ENCODE assay signal across 18 cellular contexts in genomic region chr9:111934747-111935146, GRCh38. TPM values are rescaled to one million over a fixed set of nuclear protein-coding genes. Genes with fewer than 3 reads are reported as not detected.
DNase-seq lines count a peak whose midpoint lies in the region; ATAC-seq, FAIRE-seq and TF ChIP-seq lines count a peak whose summit lies in the region.
"Had no signal": no experiment of that assay in that cellular context is flagged by ENCODE, and none has a peak within 500 bp of the region (broad histone marks: within the 10 kb centered on the region; RNA-seq: fewer than 3 reads in every experiment).

No MANE protein-coding gene starts in this region.

- TF ChIP-seq EP300 in HepG2 (IDR thresholded peaks at IDR 0.05; ENCODE audit: low read depth in 2 of 2, low read length in 2 of 2), result no peak
- TF ChIP-seq EP300 in HepG2 (CRISPR knock-in tag; IDR thresholded peaks at IDR 0.05; ENCODE audit: borderline replicate concordance), result no peak

- H4K8ac ChIP-seq in IMR-90 (ENCODE audit: low read depth in 2 of 2, low read length in 2 of 2), result peak overlapping the region in 1 of 2 experiments; percentile 20; a peak in 1 of 4 replicates

- H3K9me3 Mint-ChIP-seq in Calu3 (ENCODE audit: low read depth, unreplicated experiment), result no peaks in the 10 kb centered on the region

- peaks cover 49% of the 10 kb centered on the region for H3K36me3 ChIP-seq in IMR-90 (ENCODE audit: control insufficient read depth, insufficient read depth, low read length)
- H3K36me3 ChIP-seq in HepG2 (replicated peaks in 1 of 2; ENCODE audit: control insufficient read depth in 1 of 2, insufficient read depth in 2 of 2, low read length in 2 of 2), result peaks cover 2 to 20% of the 10 kb centered on the region in 2 experiments; a peak in 4 of 5 replicates
- peaks cover 82% of the 10 kb centered on the region for H3K36me3 ChIP-seq in osteoblast (ENCODE audit: insufficient read depth, low read length)

- no peak overlapping the region for H3K18ac ChIP-seq in IMR-90 (ENCODE audit: low read depth, low read length)

- H3K9me1 ChIP-seq in IMR-90 (ENCODE audit: insufficient read depth, low read length), result peaks cover 16% of the 10 kb centered on the region

- TF ChIP-seq RAD21 in IMR-90 (IDR thresholded peaks at IDR 0.05; ENCODE audit: low read length), result no peak
- TF ChIP-seq RAD21 in HepG2 (CRISPR knock-in tag; IDR thresholded peaks at IDR 0.05), result no peak

- H4K91ac ChIP-seq in IMR-90 (ENCODE audit: insufficient read depth, low read depth, low read length), result no peak overlapping the region

- peak overlapping the region; percentile 77 for H2BK5ac ChIP-seq in IMR-90 (ENCODE audit: low read depth, low read length, poor library complexity, severe bottlenecking)

- DNase-seq in Calu3 (no peak), IMR-90 (no peak), HepG2 (ENCODE audit: low spot score) (no peak), osteoblast (ENCODE audit: insufficient read length, low spot score, missing footprints) (no peak), AG20443 (ENCODE audit: low spot score) (no peak)
- no peak for DNase-seq in stimulated activated CD8-positive, alpha-beta memory T cell treated with anti-CD3 and anti-CD28 coated beads, Interleukin-4, amount 100 ng/mL, for 48 hours
- DNase-seq: BE2C; CD4-positive, CD25-positive, alpha-beta regulatory T cell; GF-D8; NCI-H1417 treated with DMSO at 0.1 percent for 48 hours; NCI-H187 treated with DMSO at 0.1 percent for 48 hours; NCI-H526; PC-3; SIG-M5 had no signal

- BruUV-seq in Calu3 (replicated peaks; lab: Mats Ljungman, UMichigan) (TSS peak; percentile 6), IMR-90 (replicated peaks; lab: Mats Ljungman, UMichigan) (TSS peak; percentile 62), HepG2 (replicated peaks; lab: Mats Ljungman, UMichigan) (TSS peak; percentile 23)

- dilution Hi-C loops in IMR-90 (cut with HindIII; ENCODE audit: low sequenced_read_pairs, unreplicated experiment), result no loop called here

- H3K4me1 ChIP-seq in IMR-90 (ENCODE audit: control insufficient read depth, insufficient read depth, low read length) (peaks cover 2% of the 10 kb centered on the region; the same call in 1 of the 2 replicates), HepG2 (ENCODE audit: insufficient read depth, low read length) (peaks cover 7% of the 10 kb centered on the region; the same call in 1 of the 2 replicates), osteoblast (ENCODE audit: insufficient read depth, low read length) (peaks cover 32% of the 10 kb centered on the region)
- H3K4me1 ChIP-seq: BE2C had no signal

- H3K79me2 ChIP-seq in HepG2 (ENCODE audit: insufficient read depth, low read length) (no peaks in the 10 kb centered on the region), osteoblast (ENCODE audit: insufficient read depth, low read length) (peaks cover 40% of the 10 kb centered on the region)

- peaks cover 24% of the 10 kb centered on the region for H3K4me1 Mint-ChIP-seq in Calu3 (ENCODE audit: low read depth, unreplicated experiment)

- H3K4me3 ChIP-seq in IMR-90 (ENCODE audit: insufficient read depth, low read depth, low read length) (no peak overlapping the region), HepG2 (replicated peaks in 1 of 3; ENCODE audit: insufficient read depth in 1 of 3, low read depth in 2 of 3, low read length in 3 of 3) (no peak overlapping the region), osteoblast (ENCODE audit: insufficient read depth, low read length) (no peak overlapping the region)

- H3K4ac ChIP-seq in IMR-90 (ENCODE audit: low read depth, low read length), result no peak overlapping the region

- CTCF ChIA-PET in Calu3 (lab: Charles Lee), result no interaction called here
- CTCF ChIA-PET in IMR-90 (lab: Yijun Ruan, JAX), result no interaction called here
- CTCF ChIA-PET in HepG2 (lab: Yijun Ruan, JAX; ENCODE audit: low intra/inter-chr PET ratio, low total read pairs), result no interaction called here

- no peaks in the 10 kb centered on the region for H3K27me3 ChIP-seq in IMR-90 (ENCODE audit: control insufficient read depth, insufficient read depth, low read length)
- H3K27me3 ChIP-seq in HepG2 (ENCODE audit: control insufficient read depth in 1 of 2, insufficient read depth in 2 of 2, low read length in 2 of 2), result no peaks in the 10 kb centered on the region
- H3K27me3 ChIP-seq in osteoblast (ENCODE audit: insufficient read depth, low read length), result no peaks in the 10 kb centered on the region
- H3K27me3 ChIP-seq: BE2C had no signal

- in situ Hi-C loops in IMR-90 (cut with MboI; ENCODE audit: low sequenced_read_pairs) (no loop called here), HepG2 (cut with HindIII; ENCODE audit: extremely low pct_ligation_motif_present, low pct_unique_long_range_greater_than_20kb) (no loop called here)

- H3K9ac ChIP-seq in IMR-90 (ENCODE audit: low read depth, low read length) (no peak overlapping the region), HepG2 (ENCODE audit: insufficient read depth, low read depth, low read length) (no peak overlapping the region)
- H3K9ac ChIP-seq: KMS-11 had no signal

- no CpG with 5 or more reads among the region's 2 CpGs for WGBS in IMR-90 (ENCODE audit: extremely low coverage in 2 of 2, insufficient read length in 1 of 2), 2 experiments
- 94% methylated on average over 2 of the region's 2 CpGs for WGBS in HepG2 (ENCODE audit: low lambda C conversion rate)

- H3K4me2 ChIP-seq in IMR-90 (ENCODE audit: low read depth, low read length) (no peak overlapping the region), HepG2 (ENCODE audit: low read depth, low read length) (no peak overlapping the region), osteoblast (ENCODE audit: insufficient read depth, low read length) (no peak overlapping the region)
- H3K4me2 ChIP-seq: KMS-11 had no signal

- peaks cover 36 to 62% of the 10 kb centered on the region in 2 experiments for H3K79me1 ChIP-seq in IMR-90 (ENCODE audit: low read depth in 1 of 2, low read length in 2 of 2)

- no peak overlapping the region for H3K27ac Mint-ChIP-seq in Calu3 (ENCODE audit: unreplicated experiment)

- 0 out of 2 replicates have a peak overlapping the region, but pooled peaks have one; percentile 23 for H3K14ac ChIP-seq in IMR-90 (replicated peaks; ENCODE audit: low read depth, low read length)

- intact Hi-C loops in Calu3 (cut with micrococcal nuclease; ENCODE audit: unreplicated experiment), result no loop called here
- intact Hi-C loops in IMR-90 (cut with micrococcal nuclease), result no loop called here
- intact Hi-C loops in HepG2 (cut with micrococcal nuclease; ENCODE audit: unreplicated experiment), result no loop called here

- FAIRE-seq in HepG2 (lab: Jason Lieb, UNC), result no peak

- peaks cover 5% of the 10 kb centered on the region; the same call in 1 of the 2 replicates for H4K20me1 ChIP-seq in IMR-90 (ENCODE audit: insufficient read depth, low read length)
- H4K20me1 ChIP-seq in HepG2 (ENCODE audit: insufficient read depth, low read length), result no peaks in the 10 kb centered on the region
- no peaks in the 10 kb centered on the region for H4K20me1 ChIP-seq in osteoblast (ENCODE audit: insufficient read depth, low read length)

- H3K27ac ChIP-seq in IMR-90 (ENCODE audit: insufficient read depth, low read length) (no peak overlapping the region), HepG2 (ENCODE audit: extremely low read length, insufficient read depth, low read length) (no peak overlapping the region), osteoblast (ENCODE audit: low read depth, low read length) (peak overlapping the region; percentile 67)
- H3K27ac ChIP-seq: KMS-11, RWPE1 had no signal

- POLR2A ChIA-PET in IMR-90 (lab: Charles Lee; ENCODE audit: unreplicated experiment), result no interaction called here
- POLR2A ChIA-PET in HepG2 (lab: Yijun Ruan, JAX), result no interaction called here

- H3K9me3 ChIP-seq in IMR-90 (ENCODE audit: control insufficient read depth, insufficient read depth, low read length), result no peaks in the 10 kb centered on the region
- H3K9me3 ChIP-seq in HepG2 (ENCODE audit: low read length), result no peaks in the 10 kb centered on the region
- H3K9me3 ChIP-seq in osteoblast (ENCODE audit: low read depth, low read length), result no peaks in the 10 kb centered on the region
- H3K9me3 ChIP-seq: BE2C had no signal

- H2AK5ac ChIP-seq in IMR-90 (ENCODE audit: low read depth, low read length), result no peak overlapping the region

- no peak overlapping the region for H4K5ac ChIP-seq in IMR-90 (ENCODE audit: low read depth, low read length)

- no peak overlapping the region for H2BK120ac ChIP-seq in IMR-90 (ENCODE audit: low read depth, low read length)

- H3K23ac ChIP-seq in IMR-90 (ENCODE audit: low read depth, low read length), result no peak overlapping the region

- no peak for TF ChIP-seq POLR2A in IMR-90 (IDR thresholded peaks at IDR 0.05; ENCODE audit: low read depth, low read length)
- no peak for TF ChIP-seq POLR2A in HepG2 (IDR thresholded peaks at IDR 0.05; ENCODE audit: insufficient read depth in 1 of 2, low read depth in 2 of 2, low read length in 2 of 2)

- ATAC-seq in IMR-90 (ENCODE audit: low read depth), result no peak
- no peak for ATAC-seq in HepG2
- no peak for ATAC-seq in GM21529 (IDR thresholded peaks at IDR 0.05; ENCODE audit: unreplicated experiment)
- ATAC-seq: PC-3, SK-N-SH treated with all-trans-retinoic acid at 6 μM for 48 hours had no signal

- H3K56ac ChIP-seq in IMR-90 (ENCODE audit: extremely low read depth, insufficient read depth, low read length), result no peak overlapping the region

- H3K27me3 Mint-ChIP-seq in Calu3 (ENCODE audit: unreplicated experiment), result no peaks in the 10 kb centered on the region
- H3K27me3 Mint-ChIP-seq: CD4-positive, CD25-positive, alpha-beta regulatory T cell had no signal

- no peak overlapping the region for H2BK20ac ChIP-seq in IMR-90 (ENCODE audit: low read depth, low read length)

- H3K4me3 Mint-ChIP-seq in Calu3 (ENCODE audit: low read depth, unreplicated experiment), result no peak overlapping the region
- H3K4me3 Mint-ChIP-seq: CD4-positive, CD25-positive, alpha-beta regulatory T cell had no signal

- peaks cover 71% of the 10 kb centered on the region for H3K36me3 Mint-ChIP-seq in Calu3 (ENCODE audit: insufficient read depth, unreplicated experiment)

- TF ChIP-seq CTCF in Calu3 (IDR thresholded peaks at IDR 0.05; ENCODE audit: unreplicated experiment) (no peak), IMR-90 (conservative IDR thresholded peaks at IDR 0.05; ENCODE audit: low read depth, low read length) (no peak), HepG2 (CRISPR knock-in tag; IDR thresholded peaks at IDR 0.05) (no peak), osteoblast (IDR thresholded peaks at IDR 0.05; ENCODE audit: extremely low read depth, low read depth, low read length) (no peak)

- no peak overlapping the region for H2BK15ac ChIP-seq in IMR-90 (ENCODE audit: low read depth, low read length)

- H2AFZ ChIP-seq in IMR-90 (replicated peaks; ENCODE audit: low read length, poor library complexity) (no peak overlapping the region), HepG2 (ENCODE audit: low read length) (no peak overlapping the region), osteoblast (ENCODE audit: low read length) (no peak overlapping the region)

- H2AK9ac ChIP-seq in IMR-90 (replicated peaks; ENCODE audit: low read depth, low read length, poor library complexity), result no peak overlapping the region

RNA-seq across cellular contexts. Expression of gene UGCG, which starts 38.1 kb away (rescaled TPM):
- 75.5 and 84.8 TPM in 2 replicates for total RNA-seq in Calu3 (2022)
- 104 and 234 TPM in 2 replicates for total RNA-seq in IMR-90 (2012; rRNA removed)
- polyA plus RNA-seq in IMR-90 (2012; rRNA removed), result 70.8 and 84.2 TPM in 2 replicates
- 24.9 and 26.2 TPM in 2 replicates for polyA plus RNA-seq in IMR-90 (2012; cell fraction: cytosol; rRNA removed)
- 14.6 and 101 TPM in 2 replicates for polyA plus RNA-seq in IMR-90 (2012; cell fraction: nucleus; rRNA removed; ENCODE audit: low replicate concordance)
- 9.7 and 13.9 TPM in 2 replicates for total RNA-seq in HepG2 (2016; rRNA removed; fragmentation: Illumina TruSeq; extraction: Trizol)
- 1.7 and 3.0 TPM in 2 replicates for total RNA-seq in HepG2 (2016; cell fraction: cytosol; rRNA removed; fragmentation: Illumina TruSeq; extraction: Trizol; ENCODE audit: low read depth)
- total RNA-seq in HepG2 (2016; cell fraction: insoluble cytoplasmic fraction; rRNA removed; fragmentation: Illumina TruSeq; extraction: Trizol), result 9.4 and 13.3 TPM in 2 replicates
- total RNA-seq in HepG2 (2016; cell fraction: membrane; rRNA removed; fragmentation: Illumina TruSeq; extraction: Trizol), result 5.6 and 7.5 TPM in 2 replicates
- 17.0 and 18.2 TPM in 2 replicates for total RNA-seq in HepG2 (2016; cell fraction: nucleus; rRNA removed; fragmentation: Illumina TruSeq; extraction: Trizol)
- 8.1 and 10.5 TPM in 2 replicates for polyA plus RNA-seq in HepG2 (2011; rRNA removed)
- 3.9 and 7.2 TPM in 2 replicates for polyA plus RNA-seq in HepG2 (2011; cell fraction: cytosol; rRNA removed)
- 3.6 and 4.0 TPM in 2 replicates for polyA plus RNA-seq in HepG2 (2011; cell fraction: nucleus; rRNA removed)
- 7.5 and 8.2 TPM in 2 replicates for polyA plus RNA-seq in HepG2 (2012)
- polyA plus RNA-seq in HepG2 (2016; cell fraction: cytosol; fragmentation: Illumina TruSeq; extraction: Trizol; ENCODE audit: low read depth), result 0.66 and 0.74 TPM in 2 replicates
- 6.2 and 6.3 TPM in 2 replicates for polyA plus RNA-seq in HepG2 (2016; cell fraction: insoluble cytoplasmic fraction; fragmentation: Illumina TruSeq; extraction: Trizol; ENCODE audit: low read depth)
- 1.9 and 2.5 TPM in 2 replicates for polyA plus RNA-seq in HepG2 (2016; cell fraction: membrane; fragmentation: Illumina TruSeq; extraction: Trizol; ENCODE audit: low read depth)
- polyA plus RNA-seq in HepG2 (2016; cell fraction: nucleus; fragmentation: Illumina TruSeq; extraction: Trizol; ENCODE audit: insufficient read depth, low read depth), result 15.4 and 15.5 TPM in 2 replicates
- polyA minus RNA-seq in HepG2 (2011; rRNA and poly(A)+ RNA removed; ENCODE audit: low replicate concordance), result 6.6 and 14.5 TPM in 2 replicates
- polyA minus RNA-seq in HepG2 (2011; cell fraction: cytosol; rRNA and poly(A)+ RNA removed), result 14.6 and 14.9 TPM in 2 replicates
- 15.7 and 19.0 TPM in 2 replicates for polyA minus RNA-seq in HepG2 (2011; cell fraction: nucleus; rRNA and poly(A)+ RNA removed)
- total RNA-seq in osteoblast, result 118 and 121 TPM in 2 replicates
